In genomic region chr4:24599275-24599674, GRCh38 we compare ENCODE assay signal across 29 cellular contexts.
"Had no signal": no experiment of that assay in that cellular context is flagged by ENCODE, and none has a peak within 500 bp of the region (broad histone marks: within the 10 kb centered on the region; RNA-seq: fewer than 3 reads in every experiment).

No MANE protein-coding gene starts in this region.

- ATAC-seq: activated naive CD4-positive, alpha-beta T cell treated with anti-CD3 and anti-CD28 coated beads, Interleukin-2, amount 50 U/mL, for 72 hours; activated naive CD8-positive, alpha-beta T cell treated with anti-CD3 and anti-CD28 coated beads, Interleukin-2, amount 50 U/mL, for 24 hours; activated T-cell treated with anti-CD3 and anti-CD28 coated beads, Interleukin-2, amount 50 U/mL, for 4 hours; Right ventricle myocardium inferior; T-cell had no signal

- H3K27me3 Mint-ChIP-seq: activated naive CD8-positive, alpha-beta T cell treated with anti-CD3 and anti-CD28 coated beads, Interleukin-2, amount 50 U/mL, for 24 hours had no signal

- H3K4me3 Mint-ChIP-seq: activated B cell treated with CpG ODN at 0.5 μM for 24 hours; activated CD4-positive, alpha-beta T cell treated with anti-CD3 and anti-CD28 coated beads, Interleukin-2, amount 10 ng/mL, durations not matched to agents 24 days and 14 days; activated naive CD8-positive, alpha-beta T cell treated with anti-CD3 and anti-CD28 coated beads, Interleukin-2, amount 50 U/mL, for 24 hours; activated T-cell treated with anti-CD3 and anti-CD28 coated beads, Interleukin-2, amount 50 U/mL, for 4 hours; brain; central memory CD8-positive, alpha-beta T cell; T-cell had no signal

- H3K9me3 ChIP-seq: ascending aorta had no signal

- H3K9ac ChIP-seq: KMS-11 had no signal

- H3K4me3 ChIP-seq: ascending aorta, SK-N-MC had no signal

- H3K4me1 ChIP-seq: ascending aorta had no signal

- H3K4me1 Mint-ChIP-seq: activated B cell treated with CpG ODN at 0.5 μM for 24 hours; activated CD4-positive, alpha-beta T cell treated with anti-CD3 and anti-CD28 coated beads, Interleukin-2, amount 10 ng/mL, durations not matched to agents 24 days and 14 days; central memory CD8-positive, alpha-beta T cell had no signal

- H3K27me3 ChIP-seq: ascending aorta had no signal

- H3K9me3 Mint-ChIP-seq: activated B cell treated with CpG ODN at 0.5 μM for 24 hours; activated CD4-positive, alpha-beta T cell treated with anti-CD3 and anti-CD28 coated beads, Interleukin-2, amount 10 ng/mL, durations not matched to agents 24 days and 14 days; activated naive CD4-positive, alpha-beta T cell treated with anti-CD3 and anti-CD28 coated beads, Interleukin-2, amount 50 U/mL, for 72 hours; central memory CD8-positive, alpha-beta T cell had no signal

- H3K27ac Mint-ChIP-seq: activated B cell treated with CpG ODN at 0.5 μM for 24 hours; activated CD4-positive, alpha-beta T cell treated with anti-CD3 and anti-CD28 coated beads, Interleukin-2, amount 10 ng/mL, durations not matched to agents 24 days and 14 days; activated naive CD4-positive, alpha-beta T cell treated with anti-CD3 and anti-CD28 coated beads, Interleukin-2, amount 50 U/mL, for 72 hours; activated naive CD8-positive, alpha-beta T cell treated with anti-CD3 and anti-CD28 coated beads, Interleukin-2, amount 50 U/mL, for 24 hours; brain; T-cell had no signal

- H3K4me2 ChIP-seq: KMS-11 had no signal

- H3K27ac ChIP-seq: ascending aorta, KMS-11, SK-N-MC had no signal

- H3K36me3 Mint-ChIP-seq: activated naive CD4-positive, alpha-beta T cell treated with anti-CD3 and anti-CD28 coated beads, Interleukin-2, amount 50 U/mL, for 72 hours; brain; T-cell had no signal

- DNase-seq: activated B cell treated with CpG ODN at 0.5 μM for 24 hours; activated CD4-positive, alpha-beta T cell treated with anti-CD3 and anti-CD28 coated beads for 1 hour; activated CD4-positive, alpha-beta T cell treated with anti-CD3 and anti-CD28 coated beads, Interleukin-2, amount 10 ng/mL, durations not matched to agents 24 days and 14 days; activated CD4-positive, alpha-beta T cell treated with anti-CD3 and anti-CD28 coated beads, Interleukin-2, amount 50 U/mL, for 48 hours; activated CD8-positive, alpha-beta memory T cell treated with anti-CD3 and anti-CD28 coated beads for 24 hours; activated effector memory CD4-positive, alpha-beta T cell treated with anti-CD3 and anti-CD28 coated beads, Interleukin-2, amount 50 U/mL, for 16 hours; activated naive CD4-positive, alpha-beta T cell treated with Interleukin-2 at 50 U/mL for 16 hours; activated naive CD8-positive, alpha-beta T cell treated with anti-CD3 and anti-CD28 coated beads, Interleukin-2, amount 50 U/mL, for 24 hours; activated T-cell treated with anti-CD3 and anti-CD28 coated beads, Interleukin-2, amount 50 U/mL, for 4 hours; amniotic stem cell; NCI-H1092; NCI-H1417 treated with DMSO at 0.1 percent for 48 hours; NCI-H1694; NCI-H2029; NCI-H2107; NCI-H2171 treated with DMSO at 0.1 percent for 48 hours; NCI-H510A treated with DMSO at 0.1 percent for 48 hours; NCI-H69; NK-92 treated with Interleukin-12 subunit alpha and Interleukin-12 subunit beta, amount 100 ng/mL, for 24 hours; T-cell; T-helper 2 cell; T1000 had no signal

- H3K36me3 ChIP-seq: ascending aorta had no signal
